In genomic region chr2:124131271-124131670, GRCh38 we compare ENCODE assay signal across 1 cellular context.
TF ChIP-seq lines count a peak whose summit lies in the region.

No MANE protein-coding gene starts in this region.

TF ChIP-seq in HepG2, 621 proteins besides CTCF, POLR2A, EP300 and RAD21 (continued from another document):
- TF ChIP-seq RERE (CRISPR knock-in tag; IDR thresholded peaks at IDR 0.05; ENCODE audit: low read depth) (no peak), ZUFSP (CRISPR knock-in tag; IDR thresholded peaks at IDR 0.05; ENCODE audit: borderline replicate concordance) (no peak), MLLT10 (CRISPR knock-in tag; IDR thresholded peaks at IDR 0.05) (no peak), ISX (CRISPR knock-in tag; conservative IDR thresholded peaks at IDR 0.05) (no peak), UBTF (CRISPR knock-in tag; IDR thresholded peaks at IDR 0.05) (no peak), NCOA1 (CRISPR knock-in tag; IDR thresholded peaks at IDR 0.05) (no peak), ZSCAN25 (CRISPR knock-in tag; IDR thresholded peaks at IDR 0.05) (no peak), ZNF343 (CRISPR knock-in tag; IDR thresholded peaks at IDR 0.05) (no peak), ZBTB7A (CRISPR knock-in tag; IDR thresholded peaks at IDR 0.05) (no peak), ZSCAN22 (CRISPR knock-in tag; IDR thresholded peaks at IDR 0.05) (no peak)
